Comparison of ENCODE assay signal across 1 cellular context in genomic region chr13:103272770-103273169, GRCh38.
TF ChIP-seq lines count a peak whose summit lies in the region.

No MANE protein-coding gene starts in this region.

TF ChIP-seq in GM12878, 131 proteins besides CTCF, POLR2A, EP300 and RAD21 (continued from another document):
- no peak for TF ChIP-seq ZNF592 (IDR thresholded peaks at IDR 0.05)
- no peak for TF ChIP-seq CREB1 (IDR thresholded peaks at IDR 0.05; ENCODE audit: low read depth)
- peak; percentile 45; the same call in 1 of the 2 replicates for TF ChIP-seq NFIC (IDR thresholded peaks at IDR 0.05; ENCODE audit: low read depth, low read length)
- TF ChIP-seq IRF4 (IDR thresholded peaks at IDR 0.05; ENCODE audit: low read depth, low read length): 0 out of 2 replicates have a peak, but pooled peaks have one; percentile 12
- TF ChIP-seq ATF2 (IDR thresholded peaks at IDR 0.05; ENCODE audit: low read length): 0 out of 2 replicates have a peak, but pooled peaks have one; percentile 29
- no peak for TF ChIP-seq RAD51 (IDR thresholded peaks at IDR 0.05)
- no peak for TF ChIP-seq MYC (IDR thresholded peaks at IDR 0.05; ENCODE audit: insufficient read depth, insufficient read length, insufficient replicate concordance, low read length, severe bottlenecking)
- TF ChIP-seq RFX5 (IDR thresholded peaks at IDR 0.05; ENCODE audit: low read depth, low read length): no peak
- TF ChIP-seq SMC3 (IDR thresholded peaks at IDR 0.05; ENCODE audit: borderline replicate concordance, low read length): no peak
- no peak for TF ChIP-seq MYB (IDR thresholded peaks at IDR 0.05; ENCODE audit: borderline replicate concordance, low read depth, low read length)
